In genomic region chr1:206684003-206684402, GRCh38 we compare ENCODE assay signal across 8 cellular contexts. TPM values are rescaled to one million over a fixed set of nuclear protein-coding genes. Genes with fewer than 3 reads are reported as not detected.
A peak's percentile ranks its signal among the peaks of the same experiment; 100 is the strongest.
DNase-seq lines count a peak whose midpoint lies in the region; ATAC-seq and TF ChIP-seq lines count a peak whose summit lies in the region.

No MANE protein-coding gene starts in this region.

- H3K27me3 Mint-ChIP-seq in CD8-positive, alpha-beta memory T cell, result peaks cover 5 to 6% of the 10 kb centered on the region in 2 donors
- H3K27me3 Mint-ChIP-seq in endodermal cell (ENCODE audit: insufficient read depth), result peaks cover 47% of the 10 kb centered on the region

- TF ChIP-seq CTCF in endodermal cell (conservative IDR thresholded peaks at IDR 0.05) (no peak), foreskin keratinocyte (conservative IDR thresholded peaks at IDR 0.05) (no peak)

- H3K14ac ChIP-seq in neuronal stem cell (ENCODE audit: low read length), result no peak overlapping the region

- POLR2A ChIA-PET in CD8-positive, alpha-beta memory T cell (lab: Charles Lee), result interaction anchor here (0.7 to 1.1 kb wide), 2 partner anchors 18 to 214 kb away, joined by 3 to 4 read pairs; partner anchors contain the start of gene IKBKE

- no peaks in the 10 kb centered on the region for H3K9me3 ChIP-seq in CD8-positive, alpha-beta memory T cell (ENCODE audit: low read length)
- H3K9me3 ChIP-seq in NT2/D1 (ENCODE audit: insufficient read depth, low read length), result no peaks in the 10 kb centered on the region
- no peaks in the 10 kb centered on the region for H3K9me3 ChIP-seq in endodermal cell (ENCODE audit: control insufficient read depth, low read length)
- no peaks in the 10 kb centered on the region for H3K9me3 ChIP-seq in neuronal stem cell (replicated peaks in 1 of 2; ENCODE audit: control insufficient read depth in 2 of 2, insufficient read depth in 1 of 2, low read depth in 1 of 2, low read length in 2 of 2)

- WGBS in endodermal cell (ENCODE audit: insufficient coverage in 1 of 2, insufficient read length in 1 of 2), 2 experiments, result 79 to 94% methylated on average over 4 to 8 of the region's 8 CpGs
- WGBS in neuronal stem cell (ENCODE audit: extremely low coverage in 2 of 2, insufficient read length in 2 of 2, insufficient replicate concordance in 1 of 2), 2 donors, result no CpG with 5 or more reads among the region's 8 CpGs

- H3K79me1 ChIP-seq in neuronal stem cell (ENCODE audit: low read depth, low read length), result peaks cover 2% of the 10 kb centered on the region

- no peak overlapping the region for H3K23ac ChIP-seq in neuronal stem cell (ENCODE audit: low read depth, low read length, poor library complexity)

- no peak overlapping the region for H2BK12ac ChIP-seq in neuronal stem cell (ENCODE audit: low read length)

- DNase-seq in CD8-positive, alpha-beta memory T cell, result no peak
- no peak for DNase-seq in NT2/D1 (ENCODE audit: low read depth, low spot score)
- DNase-seq in endodermal cell, result no peak
- DNase-seq in neuronal stem cell (ENCODE audit: low spot score), result no peak
- DNase-seq in NCI-H446 (lab: John Stamatoyannopoulos, UW), result no peak
- DNase-seq in hippocampal formation (lab: John Stamatoyannopoulos, UW), result no peak
- DNase-seq in foreskin keratinocyte, result no peak

- H2AFZ ChIP-seq in neuronal stem cell (ENCODE audit: low read length), result no peak overlapping the region

- no peak overlapping the region for H4K8ac ChIP-seq in neuronal stem cell (ENCODE audit: low read depth, low read length)

- no peak overlapping the region for H2BK5ac ChIP-seq in neuronal stem cell (ENCODE audit: low read length)

- no peaks in the 10 kb centered on the region for H3K36me3 ChIP-seq in CD8-positive, alpha-beta memory T cell (ENCODE audit: insufficient read depth, low read length)
- no peaks in the 10 kb centered on the region for H3K36me3 ChIP-seq in NT2/D1 (ENCODE audit: insufficient read depth, insufficient read length, low read length)
- no peaks in the 10 kb centered on the region for H3K36me3 ChIP-seq in endodermal cell (ENCODE audit: control insufficient read depth, insufficient read depth, low read length)
- H3K36me3 ChIP-seq in neuronal stem cell (replicated peaks in 1 of 2; ENCODE audit: control insufficient read depth in 2 of 2, insufficient read depth in 2 of 2, low read length in 2 of 2), result no peaks in the 10 kb centered on the region

- CTCF ChIA-PET in CD8-positive, alpha-beta memory T cell (lab: Charles Lee), result interaction anchor here (0.8 to 1.8 kb wide), 8 partner anchors 8 to 228 kb away, joined by 3 to 8 read pairs (median 3); no protein-coding TSS in a partner anchor

- H3K27me3 ChIP-seq in CD8-positive, alpha-beta memory T cell (ENCODE audit: insufficient read depth, low read length, poor library complexity, severe bottlenecking), result no peaks in the 10 kb centered on the region
- H3K27me3 ChIP-seq in NT2/D1 (ENCODE audit: insufficient read depth, insufficient read length) (peaks cover 36% of the 10 kb centered on the region), endodermal cell (ENCODE audit: control insufficient read depth, insufficient read depth, low read length, poor library complexity, severe bottlenecking) (peaks cover 42% of the 10 kb centered on the region), neuronal stem cell (ENCODE audit: control insufficient read depth in 3 of 3, insufficient read depth in 3 of 3, low read depth in 1 of 3, low read length in 3 of 3) (peaks cover 0 to 47% (median 11%) of the 10 kb centered on the region in 3 experiments), foreskin keratinocyte (peaks cover 14% of the 10 kb centered on the region)

- peak overlapping the region; percentile 46 for H3K4me3 ChIP-seq in CD8-positive, alpha-beta memory T cell (ENCODE audit: low read length)
- peak overlapping the region; percentile 33 for H3K4me3 ChIP-seq in NT2/D1 (ENCODE audit: insufficient read length, low read depth)
- H3K4me3 ChIP-seq in endodermal cell (ENCODE audit: low read length), result peak overlapping the region; percentile 80
- peak overlapping the region in 1 of 2 donors; percentile 36 for H3K4me3 ChIP-seq in neuronal stem cell (ENCODE audit: low read length in 2 of 2)

- peak overlapping the region; percentile 29 for H3K4me2 ChIP-seq in neuronal stem cell (ENCODE audit: insufficient read depth, low read length, poor library complexity, severe bottlenecking)

- no peaks in the 10 kb centered on the region for H3K9me3 Mint-ChIP-seq in CD8-positive, alpha-beta memory T cell
- no peaks in the 10 kb centered on the region for H3K9me3 Mint-ChIP-seq in endodermal cell

- H3K18ac ChIP-seq in neuronal stem cell (ENCODE audit: low read length), result no peak overlapping the region

- ATAC-seq in foreskin keratinocyte (no peak), GM19452 (IDR thresholded peaks at IDR 0.05; ENCODE audit: unreplicated experiment) (no peak)

- H3K9ac ChIP-seq in NT2/D1 (ENCODE audit: insufficient read length, low read depth), result no peak overlapping the region
- H3K9ac ChIP-seq in endodermal cell (ENCODE audit: extremely low read depth, low read length, poor library complexity, severe bottlenecking), result no peak overlapping the region
- H3K9ac ChIP-seq in neuronal stem cell (ENCODE audit: low read depth, low read length, poor library complexity), result no peak overlapping the region

- peaks cover 36% of the 10 kb centered on the region for H3K4me1 ChIP-seq in CD8-positive, alpha-beta memory T cell (ENCODE audit: insufficient read depth, low read length)
- H3K4me1 ChIP-seq in NT2/D1 (ENCODE audit: insufficient read depth, insufficient read length), result peaks cover 3% of the 10 kb centered on the region
- peaks cover 13% of the 10 kb centered on the region for H3K4me1 ChIP-seq in endodermal cell (ENCODE audit: control insufficient read depth, insufficient read depth, low read length)
- H3K4me1 ChIP-seq in neuronal stem cell (ENCODE audit: control insufficient read depth in 2 of 2, insufficient read depth in 1 of 2, low read depth in 1 of 2, low read length in 2 of 2), result peaks cover 16 to 24% of the 10 kb centered on the region in 2 donors
- peaks cover 10% of the 10 kb centered on the region for H3K4me1 ChIP-seq in foreskin keratinocyte

- peak overlapping the region; percentile 81 to 93 (median 85) for H3K4me3 Mint-ChIP-seq in CD8-positive, alpha-beta memory T cell
- peak overlapping the region; percentile 88 for H3K4me3 Mint-ChIP-seq in endodermal cell

- no peak overlapping the region for H3K4ac ChIP-seq in neuronal stem cell (ENCODE audit: low read length)

- H4K91ac ChIP-seq in neuronal stem cell (ENCODE audit: low read depth, low read length, poor library complexity), result no peak overlapping the region

- H3K4me1 Mint-ChIP-seq in CD8-positive, alpha-beta memory T cell, result peaks cover 32 to 41% (median 37%) of the 10 kb centered on the region in 3 donors
- peaks cover 28% of the 10 kb centered on the region for H3K4me1 Mint-ChIP-seq in endodermal cell

- H2AK5ac ChIP-seq in neuronal stem cell (ENCODE audit: low read depth, low read length), result peak overlapping the region; percentile 26

- H2BK120ac ChIP-seq in neuronal stem cell (ENCODE audit: low read depth, low read length), result no peak overlapping the region

- H2BK15ac ChIP-seq in neuronal stem cell (ENCODE audit: low read length), result no peak overlapping the region

- H3K36me3 Mint-ChIP-seq in CD8-positive, alpha-beta memory T cell, result peaks cover 0 to 20% (median under 1%) of the 10 kb centered on the region in 3 donors
- no peaks in the 10 kb centered on the region for H3K36me3 Mint-ChIP-seq in endodermal cell (ENCODE audit: low read depth)

- H3K27ac ChIP-seq in CD8-positive, alpha-beta memory T cell (ENCODE audit: low read depth, low read length), result no peak overlapping the region
- no peak overlapping the region for H3K27ac ChIP-seq in endodermal cell (ENCODE audit: low read depth, low read length)
- no peak overlapping the region for H3K27ac ChIP-seq in neuronal stem cell (replicated peaks; ENCODE audit: low read length)
- no peak overlapping the region for H3K27ac ChIP-seq in foreskin keratinocyte

- H3K27ac Mint-ChIP-seq in CD8-positive, alpha-beta memory T cell, result peak overlapping the region in 4 of 8 donors; percentile 75 to 86 (median 82)
- no peak overlapping the region for H3K27ac Mint-ChIP-seq in endodermal cell

RNA-seq across cellular contexts. Expression of gene MAPKAPK2, which starts 0.7 kb away (rescaled TPM):
- total RNA-seq in CD8-positive, alpha-beta memory T cell, result 10 to 100 TPM; 78.4 to 79.1 TPM
- 5.0 TPM for polyA plus RNA-seq in CD8-positive, alpha-beta memory T cell
- total RNA-seq in endodermal cell (10 to 100 TPM; 72.8 to 79.7 TPM), foreskin keratinocyte (63.7 and 64.0 TPM in 2 replicates)
- 79.7 TPM for polyA plus RNA-seq in endodermal cell (2013, experiment 1 of 2)
- 76.4 TPM for polyA plus RNA-seq in endodermal cell (2013, experiment 2 of 2)
- polyA plus RNA-seq in neuronal stem cell (2013, experiment 1 of 2), result 54.3 TPM
- polyA plus RNA-seq in neuronal stem cell (2013, experiment 2 of 2), result 54.2 TPM
- 52.4 and 57.9 TPM in 2 replicates for polyA plus RNA-seq in foreskin keratinocyte

RNA-seq across cellular contexts. Expression of gene DYRK3, which starts 48.7 kb away (rescaled TPM):
- 10 to 100 TPM; 11.0 to 11.7 TPM for total RNA-seq in CD8-positive, alpha-beta memory T cell
- not detected for polyA plus RNA-seq in CD8-positive, alpha-beta memory T cell
- total RNA-seq in endodermal cell (10 to 100 TPM in 1 of 2 donors, 1 to 10 TPM in 1; 9.0 to 13.5 TPM), foreskin keratinocyte (25.1 and 26.1 TPM in 2 replicates)
- 10.0 TPM for polyA plus RNA-seq in endodermal cell (2013, experiment 1 of 2)
- polyA plus RNA-seq in endodermal cell (2013, experiment 2 of 2), result 10.5 TPM
- polyA plus RNA-seq in neuronal stem cell (2013, experiment 1 of 2), result 15.3 TPM
- polyA plus RNA-seq in neuronal stem cell (2013, experiment 2 of 2), result 15.9 TPM
- 7.5 and 8.1 TPM in 2 replicates for polyA plus RNA-seq in foreskin keratinocyte
